In genomic region chr1:12549460-12550349, GRCh38 we compare ENCODE assay signal across 9 cellular contexts.
DNase-seq lines count a peak whose midpoint lies in the region; ATAC-seq and TF ChIP-seq lines count a peak whose summit lies in the region.
"Had no signal": no experiment of that assay in that cellular context is flagged by ENCODE, and none has a peak within 500 bp of the region (broad histone marks: within the 10 kb centered on the region; RNA-seq: fewer than 3 reads in every experiment).

No MANE protein-coding gene starts in this region.

- H3K4me1 Mint-ChIP-seq in chondrocyte (ENCODE audit: low read depth): peaks cover 44% of the 10 kb centered on the region
- H3K4me1 Mint-ChIP-seq: IgD-negative memory B cell had no signal

- H3K27ac Mint-ChIP-seq in chondrocyte (ENCODE audit: unreplicated experiment): peak overlapping the region; percentile 96
- H3K27ac Mint-ChIP-seq: IgD-negative memory B cell had no signal

- peaks cover 2% of the 10 kb centered on the region for H3K27me3 Mint-ChIP-seq in chondrocyte (ENCODE audit: low read depth)

- peaks cover 2% of the 10 kb centered on the region for H3K4me1 ChIP-seq in mucosa of descending colon (ENCODE audit: low read depth)

- H3K4me3 ChIP-seq in mucosa of descending colon: no peak overlapping the region

- peak; percentile 81 for ATAC-seq in mucosa of descending colon
- no peak for ATAC-seq in HG02610 (IDR thresholded peaks at IDR 0.05; ENCODE audit: unreplicated experiment)
- ATAC-seq in GM19328 (IDR thresholded peaks at IDR 0.05; ENCODE audit: unreplicated experiment): no peak

- no peaks in the 10 kb centered on the region for H3K36me3 ChIP-seq in mucosa of descending colon (ENCODE audit: low read depth)

- peak; percentile 27 for TF ChIP-seq CTCF in chondrocyte (IDR thresholded peaks at IDR 0.05)
- no peak for TF ChIP-seq CTCF in mucosa of descending colon (IDR thresholded peaks at IDR 0.05)

- intact Hi-C loops in mucosa of descending colon (cut with DNase I, micrococcal nuclease): no loop called here

- no peaks in the 10 kb centered on the region for H3K36me3 Mint-ChIP-seq in chondrocyte (ENCODE audit: low read depth)
- H3K36me3 Mint-ChIP-seq: IgD-negative memory B cell had no signal

- peak overlapping the region; percentile 65 for H3K4me3 Mint-ChIP-seq in chondrocyte (ENCODE audit: unreplicated experiment)
- H3K4me3 Mint-ChIP-seq: IgD-negative memory B cell had no signal

- no peaks in the 10 kb centered on the region for H3K9me3 Mint-ChIP-seq in chondrocyte (ENCODE audit: low read depth)

- peak; percentile 94 for DNase-seq in Daoy (ENCODE audit: low read depth)
- peak; percentile 47 for DNase-seq in NCI-H2171 (lab: John Stamatoyannopoulos, UW)
- peak; percentile 83 for DNase-seq in chondrocyte (ENCODE audit: low spot score)
- peak; percentile 73 to 80 (median 77) for DNase-seq in mucosa of descending colon
- DNase-seq in cerebellar nuclear complex (lab: John Stamatoyannopoulos, UW): no peak
- DNase-seq in pons (ENCODE audit: low spot score): no peak

- H3K9me3 ChIP-seq in mucosa of descending colon: no peaks in the 10 kb centered on the region

Comparison
In these comparisons a context has a peak if more than half of its experiments do, and no peak if none do; other contexts are left out.
1. DNase-seq: peak in Daoy (single experiment), NCI-H2171 (single experiment), chondrocyte (single experiment) and mucosa of descending colon (3 of 3); none in cerebellar nuclear complex (0 of 2) and pons (single experiment).